Comparison of ENCODE assay signal across 12 cellular contexts in the genomic region with DNA sequence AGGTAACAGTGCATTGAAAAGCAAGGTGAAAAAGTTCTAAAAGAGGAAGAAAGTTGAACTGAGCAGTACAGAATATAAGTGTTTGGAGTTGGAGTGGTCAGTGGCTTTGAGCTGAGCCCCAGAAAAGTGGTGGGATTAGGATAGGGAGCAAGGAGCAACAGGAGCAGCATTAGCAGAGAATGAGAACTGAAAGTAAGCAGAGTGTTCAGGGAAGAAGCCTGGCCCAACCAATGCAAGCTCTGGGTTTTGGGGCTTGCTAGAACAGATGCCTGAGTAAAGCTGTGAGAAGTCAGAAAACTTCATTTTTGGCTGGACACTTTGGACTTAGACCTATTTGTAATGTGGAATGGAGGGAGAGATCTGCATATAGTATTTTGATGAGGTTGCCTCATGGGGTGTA. TPM values are rescaled to one million over a fixed set of nuclear protein-coding genes. Genes with fewer than 3 reads are reported as not detected.
A peak's percentile ranks its signal among the peaks of the same experiment; 100 is the strongest.
DNase-seq lines count a peak whose midpoint lies in the region; ATAC-seq and TF ChIP-seq lines count a peak whose summit lies in the region.
"Had no signal": no experiment of that assay in that cellular context is flagged by ENCODE, and none has a peak within 500 bp of the region (broad histone marks: within the 10 kb centered on the region; RNA-seq: fewer than 3 reads in every experiment).

No MANE protein-coding gene starts in this region.

- H2AFZ ChIP-seq in MM.1S (ENCODE audit: low read length), result no peak overlapping the region
- H2AFZ ChIP-seq in mesenchymal stem cell (ENCODE audit: low read depth, low read length), result no peak overlapping the region

- H3K4me2 ChIP-seq in MM.1S (ENCODE audit: low read depth, low read length) (no peak overlapping the region), mesenchymal stem cell (ENCODE audit: low read length, poor library complexity, severe bottlenecking) (no peak overlapping the region)

- H4K8ac ChIP-seq in mesenchymal stem cell (ENCODE audit: low read length), result no peak overlapping the region

- no peak overlapping the region for H3K23ac ChIP-seq in mesenchymal stem cell (ENCODE audit: low read length in 2 of 2)

- intact Hi-C loops in right cardiac atrium (cut with DNase I) (no loop called here), left colon (cut with DNase I, micrococcal nuclease) (no loop called here)

- H2BK15ac ChIP-seq in mesenchymal stem cell (ENCODE audit: low read depth, poor library complexity, severe bottlenecking), result no peak overlapping the region

- H2BK5ac ChIP-seq in mesenchymal stem cell (ENCODE audit: low read depth, low read length, poor library complexity, severe bottlenecking), result no peak overlapping the region

- peak overlapping the region in 1 of 2 experiments; percentile 50 for H3K4ac ChIP-seq in mesenchymal stem cell (ENCODE audit: low read depth in 1 of 2, low read length in 2 of 2)

- H3K79me2 ChIP-seq in MM.1S (ENCODE audit: low read length), result peaks cover 100% of the 10 kb centered on the region

- peak overlapping the region; percentile 6; the same call in 1 of the 2 replicates for H3K27ac ChIP-seq in MM.1S (ENCODE audit: low read length)
- no peak overlapping the region for H3K27ac ChIP-seq in mesenchymal stem cell (ENCODE audit: low read length, poor library complexity, severe bottlenecking)
- H3K27ac ChIP-seq in right cardiac atrium (ENCODE audit: low read length), result no peak overlapping the region
- H3K27ac ChIP-seq: ascending aorta had no signal

- H3K4me1 ChIP-seq in MM.1S (ENCODE audit: low read length) (peaks cover 62% of the 10 kb centered on the region), mesenchymal stem cell (ENCODE audit: control insufficient read depth, insufficient read depth, low read depth, low read length) (peaks cover 16% of the 10 kb centered on the region), right cardiac atrium (ENCODE audit: control insufficient read depth, insufficient read depth, low read length) (peaks cover 21% of the 10 kb centered on the region)

- H3K27me3 ChIP-seq in MM.1S (replicated peaks; ENCODE audit: insufficient read depth, low read length) (no peaks in the 10 kb centered on the region), mesenchymal stem cell (ENCODE audit: control insufficient read depth in 1 of 2, insufficient read depth in 1 of 2, low read length in 2 of 2) (no peaks in the 10 kb centered on the region), right cardiac atrium (ENCODE audit: control insufficient read depth, insufficient read depth) (no peaks in the 10 kb centered on the region)
- H3K27me3 ChIP-seq: ascending aorta had no signal

- no peak for TF ChIP-seq CTCF in MM.1S (IDR thresholded peaks at IDR 0.05; ENCODE audit: low read length)

- no peak overlapping the region for H3K9ac ChIP-seq in MM.1S (ENCODE audit: low read length)
- no peak overlapping the region for H3K9ac ChIP-seq in mesenchymal stem cell (ENCODE audit: low read length)

- H3K9me3 ChIP-seq in MM.1S (replicated peaks; ENCODE audit: insufficient read depth, low read length) (no peaks in the 10 kb centered on the region), mesenchymal stem cell (ENCODE audit: control insufficient read depth, low read length) (no peaks in the 10 kb centered on the region), right cardiac atrium (ENCODE audit: control insufficient read depth, low read length) (no peaks in the 10 kb centered on the region)
- H3K9me3 ChIP-seq: ascending aorta had no signal

- ATAC-seq in GM18907 (IDR thresholded peaks at IDR 0.05; ENCODE audit: unreplicated experiment) (peak; percentile 31), GM21619 (IDR thresholded peaks at IDR 0.05; ENCODE audit: unreplicated experiment) (peak; percentile 34), right cardiac atrium (no peak), left colon (no peak)

- no peak overlapping the region for H3K14ac ChIP-seq in mesenchymal stem cell (ENCODE audit: low read length in 2 of 2)

- H3K4me3 ChIP-seq in MM.1S (ENCODE audit: low read length) (no peak overlapping the region), mesenchymal stem cell (ENCODE audit: insufficient read depth in 1 of 2, low read depth in 1 of 2, low read length in 2 of 2) (no peak overlapping the region), right cardiac atrium (ENCODE audit: low read length) (no peak overlapping the region)
- H3K4me3 ChIP-seq: ascending aorta had no signal

- no peak overlapping the region for H4K91ac ChIP-seq in mesenchymal stem cell (ENCODE audit: low read length)

- H4K20me1 ChIP-seq in MM.1S (ENCODE audit: insufficient read depth, low read length), result peaks cover 54% of the 10 kb centered on the region

- peaks cover 39% of the 10 kb centered on the region for H3F3A ChIP-seq in MM.1S (ENCODE audit: insufficient read depth, low read length)

- DNase-seq in MM.1S (no peak), mesenchymal stem cell (peak; percentile 37), right cardiac atrium (no peak), left colon (no peak), C1 segment of cervical spinal cord (lab: John Stamatoyannopoulos, UW) (no peak)
- DNase-seq: activated CD4-positive, CD25-positive, alpha-beta regulatory T cell treated with anti-CD3 and anti-CD28 coated beads, Interleukin-2, amount 50 U/mL, for 72 hours; erythroblast; NCI-H187; stimulated activated CD4-positive, alpha-beta T cell treated with anti-CD3 and anti-CD28 coated beads, Interleukin-2, amount 100 ng/mL, for 24 hours had no signal

- no peaks in the 10 kb centered on the region for H3K9me2 ChIP-seq in MM.1S (replicated peaks; ENCODE audit: insufficient read depth, low read length)

- 0 out of 2 replicates have a peak, but pooled peaks cover 3% of the 10 kb centered on the region for H3K36me3 ChIP-seq in MM.1S (replicated peaks; ENCODE audit: insufficient read depth, low read length)
- H3K36me3 ChIP-seq in mesenchymal stem cell (ENCODE audit: control insufficient read depth in 1 of 2, insufficient read depth in 2 of 2, low read depth in 1 of 2, low read length in 2 of 2), result peaks cover 5 to 10% of the 10 kb centered on the region in 2 experiments

- H3K18ac ChIP-seq in mesenchymal stem cell (ENCODE audit: low read depth in 1 of 2, low read length in 2 of 2), result no peak overlapping the region

- no peak overlapping the region for H2BK12ac ChIP-seq in mesenchymal stem cell (ENCODE audit: low read length in 2 of 2)

- no peaks in the 10 kb centered on the region for H3K79me1 ChIP-seq in mesenchymal stem cell (replicated peaks; ENCODE audit: low read length, poor library complexity, severe bottlenecking)

- H2BK120ac ChIP-seq in mesenchymal stem cell (ENCODE audit: low read depth, low read length), result no peak overlapping the region

- no peak overlapping the region for H2AK5ac ChIP-seq in mesenchymal stem cell (ENCODE audit: low read length, severe bottlenecking)

RNA-seq across cellular contexts. Expression of a gene that starts 17.8 kb away (rescaled TPM):
- 10.8 TPM for polyA plus RNA-seq in mesenchymal stem cell (2013, experiment 1 of 2)
- polyA plus RNA-seq in mesenchymal stem cell (2013, experiment 2 of 2), result 10.8 TPM
- total RNA-seq in right cardiac atrium (10 to 100 TPM; 24.0 to 41.0 (median 26.7) TPM), left colon (1 to 10 TPM; 5.4 to 8.4 TPM)
- polyA plus RNA-seq in right cardiac atrium, result 13.9 TPM

Comparison
In these comparisons a context has a peak if more than half of its experiments do, and no peak if none do; other contexts are left out.
1. ATAC-seq: peak in GM18907 (single experiment) and GM21619 (single experiment); none in right cardiac atrium (0 of 2) and left colon (single experiment).